In genomic region chr5:59212596-59212995, GRCh38 we compare ENCODE assay signal across 20 cellular contexts.
DNase-seq lines count a peak whose midpoint lies in the region; ATAC-seq, FAIRE-seq and TF ChIP-seq lines count a peak whose summit lies in the region.
"Had no signal": no experiment of that assay in that cellular context is flagged by ENCODE, and none has a peak within 500 bp of the region (broad histone marks: within the 10 kb centered on the region; RNA-seq: fewer than 3 reads in every experiment).

No MANE protein-coding gene starts in this region.

- CTCF ChIA-PET in A549 (lab: Yijun Ruan, JAX): interaction anchor here (1.3 to 1.8 kb wide), 5 partner anchors 11 to 164 kb away, joined by 3 to 6 read pairs (median 4); no protein-coding TSS in a partner anchor
- CTCF ChIA-PET in PC-3 (lab: Charles Lee): no interaction called here

- intact Hi-C loops in PC-3 (cut with micrococcal nuclease): no loop called here
- intact Hi-C loops in psoas muscle (cut with DNase I): no loop called here
- intact Hi-C loops in dorsolateral prefrontal cortex (cut with DNase I): no loop called here

- POLR2A ChIA-PET in A549 (lab: Yijun Ruan, JAX) (no interaction called here), PC-3 (lab: Charles Lee; ENCODE audit: unreplicated experiment) (no interaction called here)

- no peaks in the 10 kb centered on the region for H3K9me3 ChIP-seq in A549
- H3K9me3 ChIP-seq in PC-3 (ENCODE audit: low read length): no peaks in the 10 kb centered on the region
- no peaks in the 10 kb centered on the region for H3K9me3 ChIP-seq in psoas muscle
- H3K9me3 ChIP-seq: BLaER1 treated with 17β-estradiol and CSF1 and Interleukin-3, amounts not matched to agents 10 nM and 100 nM had no signal

- H3K36me3 ChIP-seq in PC-3 (ENCODE audit: low read depth, low read length) (no peaks in the 10 kb centered on the region), psoas muscle (ENCODE audit: insufficient read depth in 1 of 2, low read depth in 1 of 2) (peaks cover 0 to 36% of the 10 kb centered on the region in 2 donors)
- H3K36me3 ChIP-seq: BLaER1 treated with 17β-estradiol and CSF1 and Interleukin-3, amounts not matched to agents 10 nM and 100 nM had no signal

- 51% methylated on average over 1 of the region's 1 CpG for WGBS in A549 (ENCODE audit: missing lambda C conversion rate)
- WGBS in psoas muscle, 3 donors: 95 to 100% (median 97%) methylated on average over 1 of the region's 1 CpG

- BruUV-seq in PC-3 (replicated peaks; lab: Mats Ljungman, UMichigan): no TSS peak

- peaks cover 100% of the 10 kb centered on the region for H3K4me1 ChIP-seq in A549
- no peaks in the 10 kb centered on the region for H3K4me1 ChIP-seq in PC-3 (ENCODE audit: insufficient read depth, low read length)
- peaks cover 26% of the 10 kb centered on the region for H3K4me1 ChIP-seq in psoas muscle
- H3K4me1 ChIP-seq: BLaER1 treated with 17β-estradiol and CSF1 and Interleukin-3, amounts not matched to agents 10 nM and 100 nM had no signal

- DNase-seq in A549 (ENCODE audit: low read depth in 1 of 2, low spot score in 1 of 2) (no peak), PC-3 (peak; percentile 34), epithelial cell of esophagus (ENCODE audit: low read depth) (peak; percentile 30), psoas muscle (no peak), GM12892 (ENCODE audit: insufficient read length) (no peak), dorsolateral prefrontal cortex (no peak)
- DNase-seq: 8988T; CD8-positive, alpha-beta T cell; COR-L47; DMS 273 treated with DMSO at 0.1 percent for 48 hours; DMS53; DND-41; EL; H9 had no signal

- no peaks in the 10 kb centered on the region for H4K20me1 ChIP-seq in PC-3 (ENCODE audit: low read length)
- H4K20me1 ChIP-seq: BLaER1 treated with 17β-estradiol and CSF1 and Interleukin-3, amounts not matched to agents 10 nM and 100 nM had no signal

- H2AFZ ChIP-seq in PC-3 (ENCODE audit: low read length): no peak overlapping the region

- H3K4me3 ChIP-seq in A549 (no peak overlapping the region), PC-3 (ENCODE audit: low read length) (no peak overlapping the region), epithelial cell of esophagus (ENCODE audit: low read length) (no peak overlapping the region), psoas muscle (no peak overlapping the region), dorsolateral prefrontal cortex (no peak overlapping the region)
- H3K4me3 ChIP-seq: BLaER1 treated with 17β-estradiol and CSF1 and Interleukin-3, amounts not matched to agents 10 nM and 100 nM; GM12878 had no signal

- no peak for TF ChIP-seq POLR2A in A549 (IDR thresholded peaks at IDR 0.05; ENCODE audit: low read length)
- TF ChIP-seq POLR2A in GM12892 (IDR thresholded peaks at IDR 0.05; ENCODE audit: low read depth, low read length): no peak

- H3K9me2 ChIP-seq in PC-3 (replicated peaks; ENCODE audit: low read length): no peaks in the 10 kb centered on the region

- H3K9ac ChIP-seq in PC-3 (ENCODE audit: low read length): no peak overlapping the region
- H3K9ac ChIP-seq: BLaER1 treated with 17β-estradiol and CSF1 and Interleukin-3, amounts not matched to agents 10 nM and 100 nM had no signal

- H3K79me2 ChIP-seq in PC-3 (ENCODE audit: low read length): no peaks in the 10 kb centered on the region

- TF ChIP-seq EP300 in A549 (IDR thresholded peaks at IDR 0.05): no peak

- H3K27ac ChIP-seq in A549: peak overlapping the region; percentile 8 to 64; a peak in 4 of 6 replicates
- H3K27ac ChIP-seq in PC-3 (ENCODE audit: low read length): no peak overlapping the region
- H3K27ac ChIP-seq in psoas muscle: peak overlapping the region; percentile 48
- H3K27ac ChIP-seq in dorsolateral prefrontal cortex: no peak overlapping the region
- H3K27ac ChIP-seq: BLaER1 treated with 17β-estradiol and CSF1 and Interleukin-3, amounts not matched to agents 10 nM and 100 nM; HL-60 had no signal

- TF ChIP-seq RAD21 in A549 (conservative IDR thresholded peaks at IDR 0.05 in 1 of 2, IDR thresholded peaks at IDR 0.05 in 1 of 2): no peak

- ATAC-seq in A549 (peak in 1 of 2 experiments; percentile 37; a peak in 2 of 6 replicates), PC-3 (no peak), psoas muscle (no peak), HG03457 (IDR thresholded peaks at IDR 0.05; ENCODE audit: unreplicated experiment) (no peak)
- ATAC-seq: CD8-positive, alpha-beta T cell; GM12878 had no signal

- H3K27me3 ChIP-seq in PC-3 (ENCODE audit: low read length) (no peaks in the 10 kb centered on the region), psoas muscle (ENCODE audit: insufficient read depth in 3 of 3, low read length in 2 of 3) (no peaks in the 10 kb centered on the region), dorsolateral prefrontal cortex (no peaks in the 10 kb centered on the region)
- H3K27me3 ChIP-seq: BLaER1 treated with 17β-estradiol and CSF1 and Interleukin-3, amounts not matched to agents 10 nM and 100 nM had no signal

- FAIRE-seq in A549 (lab: Jason Lieb, UNC) (no peak), GM12892 (lab: Jason Lieb, UNC) (no peak)
- FAIRE-seq: GM12878, GM19239, H1 had no signal

- no peak for TF ChIP-seq CTCF in A549 (IDR thresholded peaks at IDR 0.05)
- TF ChIP-seq CTCF in PC-3 (conservative IDR thresholded peaks at IDR 0.05; ENCODE audit: low read depth, low read length): no peak
- no peak for TF ChIP-seq CTCF in epithelial cell of esophagus (IDR thresholded peaks at IDR 0.05; ENCODE audit: insufficient read depth, low read depth, low read length, missing control alignments)
- TF ChIP-seq CTCF in psoas muscle (IDR thresholded peaks at IDR 0.05): no peak
- no peak for TF ChIP-seq CTCF in dorsolateral prefrontal cortex (IDR thresholded peaks at IDR 0.05 in 54 of 56, conservative IDR thresholded peaks at IDR 0.05 in 2 of 56; ENCODE audit: low read depth in 1 of 56, partially characterized antibody in 56 of 56)

- peak overlapping the region; percentile 19 for H3K4me2 ChIP-seq in A549
- H3K4me2 ChIP-seq in PC-3 (ENCODE audit: low read length): no peak overlapping the region
- H3K4me2 ChIP-seq: BLaER1 treated with 17β-estradiol and CSF1 and Interleukin-3, amounts not matched to agents 10 nM and 100 nM had no signal

- H3F3A ChIP-seq in PC-3 (ENCODE audit: low read length, unreplicated experiment): no peaks in the 10 kb centered on the region

TF ChIP-seq in A549, 52 proteins besides CTCF, POLR2A, EP300 and RAD21:
- TF ChIP-seq RCOR1 (IDR thresholded peaks at IDR 0.05; ENCODE audit: low read depth, low read length) (no peak), MYC (IDR thresholded peaks at IDR 0.05; ENCODE audit: borderline replicate concordance, low read length) (no peak), MAX (IDR thresholded peaks at IDR 0.05) (no peak), KDM5A (IDR thresholded peaks at IDR 0.05) (no peak), ELK1 (IDR thresholded peaks at IDR 0.05; ENCODE audit: low read depth, low read length) (no peak), TFCP2L1 (CRISPR knock-in tag; IDR thresholded peaks at IDR 0.05) (no peak), FOXS1 (CRISPR knock-in tag; IDR thresholded peaks at IDR 0.05) (no peak), CBX2 (IDR thresholded peaks at IDR 0.05; ENCODE audit: borderline replicate concordance, low read depth) (no peak), ESRRA (IDR thresholded peaks at IDR 0.05; ENCODE audit: borderline replicate concordance, low read length) (no peak), USF2 (IDR thresholded peaks at IDR 0.05) (no peak), NPAS2 (CRISPR knock-in tag; IDR thresholded peaks at IDR 0.05; ENCODE audit: borderline replicate concordance) (no peak), EHF (CRISPR knock-in tag; IDR thresholded peaks at IDR 0.05) (no peak)
TF ChIP-seq in A549: peak in this region for 0.

Comparison
In these comparisons a context has a peak if more than half of its experiments do, and no peak if none do; other contexts are left out.
1. DNase-seq: peak in PC-3 (single experiment) and epithelial cell of esophagus (single experiment); none in A549 (0 of 2), psoas muscle (0 of 2), GM12892 (single experiment) and dorsolateral prefrontal cortex (0 of 10).
2. H3K27ac ChIP-seq: peak in A549 (2 of 2) and psoas muscle (single experiment); none in PC-3 (single experiment) and dorsolateral prefrontal cortex (0 of 59).